Comparison of ENCODE assay signal across 8 cellular contexts in genomic region chr19:12295191-12295590, GRCh38. TPM values are rescaled to one million over a fixed set of nuclear protein-coding genes. Genes with fewer than 3 reads are reported as not detected.
DNase-seq lines count a peak whose midpoint lies in the region; ATAC-seq and TF ChIP-seq lines count a peak whose summit lies in the region.

No MANE protein-coding gene starts in this region.

- ATAC-seq in GM21717 (IDR thresholded peaks at IDR 0.05; ENCODE audit: unreplicated experiment), result peak; percentile 14
- ATAC-seq in stimulated activated naive CD8-positive, alpha-beta T cell treated with anti-CD3 and anti-CD28 coated beads, Interleukin-15, Interleukin-2, amounts not matched to agents 100 U/mL and 50 U/mL, for 24 hours, result peak; percentile 0

- H3K27ac ChIP-seq in VCaP, result peak overlapping the region; percentile 96
- H3K27ac ChIP-seq in hepatocyte, result peak overlapping the region; percentile 70

- TF ChIP-seq CTCF in VCaP (conservative IDR thresholded peaks at IDR 0.05) (no peak), hepatocyte (IDR thresholded peaks at IDR 0.05; ENCODE audit: poor library complexity) (no peak)

- no peaks in the 10 kb centered on the region for H3K36me3 ChIP-seq in hepatocyte (replicated peaks; ENCODE audit: insufficient read depth, low read depth)

- peak overlapping the region; percentile 78 for H3K4me2 ChIP-seq in hepatocyte

- H3K27me3 ChIP-seq in hepatocyte, result no peaks in the 10 kb centered on the region

- H3K9me3 ChIP-seq in hepatocyte (ENCODE audit: low read depth), result no peaks in the 10 kb centered on the region

- no peak overlapping the region for H3K4me3 ChIP-seq in hepatocyte

- DNase-seq in hepatocyte (ENCODE audit: low spot score) (peak; percentile 8), NCI-H1436 treated with DMSO at 0.1 percent for 48 hours (lab: John Stamatoyannopoulos, UW) (no peak), COR-L47 (lab: John Stamatoyannopoulos, UW) (no peak), NCI-H774 (lab: John Stamatoyannopoulos, UW) (no peak), HUDEP-2 (lab: John Stamatoyannopoulos, UW; ENCODE audit: unreplicated experiment in 76 of 76) (no peak)
- no peak for DNase-seq in stimulated activated naive CD8-positive, alpha-beta T cell treated with anti-CD3 and anti-CD28 coated beads, Interleukin-15, Interleukin-2, amounts not matched to agents 100 U/mL and 50 U/mL, for 24 hours

- H3K9me2 ChIP-seq in hepatocyte (replicated peaks; ENCODE audit: insufficient read depth), result no peaks in the 10 kb centered on the region

- H3K79me2 ChIP-seq in hepatocyte, result peaks cover 38% of the 10 kb centered on the region

- peak overlapping the region; percentile 76 for H2AFZ ChIP-seq in hepatocyte

- peaks cover 6% of the 10 kb centered on the region for H4K20me1 ChIP-seq in hepatocyte (ENCODE audit: insufficient read depth, poor library complexity, severe bottlenecking)

- peaks cover 6% of the 10 kb centered on the region for H3K4me1 ChIP-seq in hepatocyte (ENCODE audit: insufficient read depth)

- WGBS in hepatocyte (ENCODE audit: low lambda C conversion rate, missing lambda C conversion rate), result 63% methylated on average over 8 of the region's 11 CpGs

RNA-seq across cellular contexts. Expression of gene ZNF44, which starts 0.5 kb away (rescaled TPM):
- total RNA-seq in hepatocyte, result 10.9 and 11.7 TPM in 2 replicates
- 9.9 and 10.0 TPM in 2 replicates for polyA plus RNA-seq in hepatocyte

RNA-seq across cellular contexts. Expression of gene ZNF563, which starts 38.2 kb away (rescaled TPM):
- 4.0 and 5.7 TPM in 2 replicates for total RNA-seq in hepatocyte
- 6.8 and 9.7 TPM in 2 replicates for polyA plus RNA-seq in hepatocyte
